8 cellular contexts compared by ENCODE assay signal in genomic region chr2:36785179-36785795, GRCh38.
DNase-seq lines count a peak whose midpoint lies in the region; ATAC-seq and TF ChIP-seq lines count a peak whose summit lies in the region.

No MANE protein-coding gene starts in this region.

- intact Hi-C loops in CD4-positive, alpha-beta memory T cell (cut with micrococcal nuclease): loop anchor here (5.0 to 10.0 kb wide), 3 partner anchors 433 to 1330 kb away; no protein-coding TSS in a partner anchor
- intact Hi-C loops in tibial artery (cut with DNase I; ENCODE audit: low total_unique reads): no loop called here

- H3K9me3 Mint-ChIP-seq in CD4-positive, alpha-beta memory T cell: no peaks in the 10 kb centered on the region
- H3K9me3 Mint-ChIP-seq in activated T-cell treated with anti-CD3 and anti-CD28 coated beads, Interleukin-2, amount 50 U/mL, for 24 hours: no peaks in the 10 kb centered on the region

- H3K27me3 ChIP-seq in CD4-positive, alpha-beta memory T cell (ENCODE audit: insufficient read depth, low read length): no peaks in the 10 kb centered on the region
- H3K27me3 ChIP-seq in tibial artery: no peaks in the 10 kb centered on the region

- H3K27ac Mint-ChIP-seq in CD4-positive, alpha-beta memory T cell: peak overlapping the region in 1 of 7 donors; percentile 13
- no peak overlapping the region for H3K27ac Mint-ChIP-seq in activated T-cell treated with anti-CD3 and anti-CD28 coated beads, Interleukin-2, amount 50 U/mL, for 24 hours

- H3K36me3 Mint-ChIP-seq in CD4-positive, alpha-beta memory T cell: no peaks in the 10 kb centered on the region
- no peaks in the 10 kb centered on the region for H3K36me3 Mint-ChIP-seq in activated T-cell treated with anti-CD3 and anti-CD28 coated beads, Interleukin-2, amount 50 U/mL, for 24 hours (ENCODE audit: low read depth)

- peak; percentile 40 to 66 (median 55) for DNase-seq in CD4-positive, alpha-beta memory T cell
- DNase-seq in HUDEP-2 (lab: John Stamatoyannopoulos, UW; ENCODE audit: unreplicated experiment in 76 of 76): peak in 56 of 76 experiments; percentile 2 to 72 (median 36)
- peak; percentile 91 for DNase-seq in OCI-M1 (lab: John Stamatoyannopoulos, UW)
- peak; percentile 82 for DNase-seq in activated T-cell treated with anti-CD3 and anti-CD28 coated beads, Interleukin-2, amount 50 U/mL, for 24 hours
- DNase-seq in fibroblast of the aortic adventitia (ENCODE audit: low read depth): peak; percentile 77
- peak; percentile 18 for DNase-seq in non-pigmented ciliary epithelial cell (ENCODE audit: low read depth)
- peak in 1 of 2 donors; percentile 45 for DNase-seq in tibial artery

- ATAC-seq in GM19397 (IDR thresholded peaks at IDR 0.05; ENCODE audit: unreplicated experiment): peak; percentile 63

- TF ChIP-seq CTCF in fibroblast of the aortic adventitia (IDR thresholded peaks at IDR 0.05; ENCODE audit: insufficient read depth, low read length): peak; percentile 96
- TF ChIP-seq CTCF in tibial artery (IDR thresholded peaks at IDR 0.05): peak; percentile 82 to 90

- H3K27me3 Mint-ChIP-seq in CD4-positive, alpha-beta memory T cell: peaks cover 17 to 20% of the 10 kb centered on the region in 2 donors
- H3K27me3 Mint-ChIP-seq in activated T-cell treated with anti-CD3 and anti-CD28 coated beads, Interleukin-2, amount 50 U/mL, for 24 hours: peaks cover 24% of the 10 kb centered on the region

- H3K9me3 ChIP-seq in CD4-positive, alpha-beta memory T cell (ENCODE audit: control insufficient read depth in 1 of 2, low read length in 2 of 2): no peaks in the 10 kb centered on the region
- H3K9me3 ChIP-seq in tibial artery: no peaks in the 10 kb centered on the region

- H3K36me3 ChIP-seq in CD4-positive, alpha-beta memory T cell (ENCODE audit: insufficient read depth, low read length): no peaks in the 10 kb centered on the region
- H3K36me3 ChIP-seq in tibial artery: no peaks in the 10 kb centered on the region

- CTCF ChIA-PET in CD4-positive, alpha-beta memory T cell (lab: Charles Lee; ENCODE audit: partially characterized antibody): interaction anchor here (0.9 to 12.0 kb wide), 11 partner anchors 7 to 1100 kb away, joined by 3 to 110 read pairs (median 6); no protein-coding TSS in a partner anchor

- no peak overlapping the region for H3K4me3 ChIP-seq in CD4-positive, alpha-beta memory T cell (ENCODE audit: low read length in 2 of 2)
- no peak overlapping the region for H3K4me3 ChIP-seq in fibroblast of the aortic adventitia (ENCODE audit: low read depth, low read length)
- H3K4me3 ChIP-seq in tibial artery: no peak overlapping the region

- POLR2A ChIA-PET in CD4-positive, alpha-beta memory T cell (lab: Charles Lee; ENCODE audit: partially characterized antibody): no interaction called here

- H3K4me1 ChIP-seq in CD4-positive, alpha-beta memory T cell (ENCODE audit: insufficient read depth, low read length): no peaks in the 10 kb centered on the region
- no peaks in the 10 kb centered on the region for H3K4me1 ChIP-seq in tibial artery

- H3K4me1 Mint-ChIP-seq in CD4-positive, alpha-beta memory T cell: peaks cover 0 to 3% (median 1%) of the 10 kb centered on the region in 4 donors
- peaks cover 2% of the 10 kb centered on the region for H3K4me1 Mint-ChIP-seq in activated T-cell treated with anti-CD3 and anti-CD28 coated beads, Interleukin-2, amount 50 U/mL, for 24 hours (ENCODE audit: low read depth)

- H3K27ac ChIP-seq in CD4-positive, alpha-beta memory T cell (ENCODE audit: low read depth, low read length): no peak overlapping the region
- no peak overlapping the region for H3K27ac ChIP-seq in tibial artery

- no peak overlapping the region for H3K4me3 Mint-ChIP-seq in CD4-positive, alpha-beta memory T cell
- no peak overlapping the region for H3K4me3 Mint-ChIP-seq in activated T-cell treated with anti-CD3 and anti-CD28 coated beads, Interleukin-2, amount 50 U/mL, for 24 hours
